7 cellular contexts compared by ENCODE assay signal in genomic region chr7:140479739-140480084, GRCh38. TPM values are rescaled to one million over a fixed set of nuclear protein-coding genes. Genes with fewer than 3 reads are reported as not detected.
DNase-seq lines count a peak whose midpoint lies in the region; ATAC-seq lines count a peak whose summit lies in the region.

No MANE protein-coding gene starts in this region.

- CTCF ChIA-PET in activated CD4-positive, alpha-beta memory T cell treated with anti-CD3 and anti-CD28 coated beads for 36 hours (lab: Charles Lee), result interaction anchor here (0.6 to 4.2 kb wide), 4 partner anchors 13 to 1374 kb away, joined by 3 to 23 read pairs (median 8); no protein-coding TSS in a partner anchor

- ATAC-seq in HG02588 (IDR thresholded peaks at IDR 0.05; ENCODE audit: unreplicated experiment) (peak; percentile 1), HG02798 (IDR thresholded peaks at IDR 0.05; ENCODE audit: poor library complexity, unreplicated experiment) (no peak), GM21528 (IDR thresholded peaks at IDR 0.05; ENCODE audit: low FRiP score, unreplicated experiment) (no peak)

- H3K27ac ChIP-seq in iPS-18a (ENCODE audit: low read length) (no peak overlapping the region), substantia nigra (ENCODE audit: low read depth, low read length, poor library complexity, severe bottlenecking) (peak overlapping the region; percentile 77)

- no peaks in the 10 kb centered on the region for H3K9me3 ChIP-seq in iPS-18a (ENCODE audit: control insufficient read depth, low read depth, low read length)

- peak overlapping the region; percentile 79 for H3K9ac ChIP-seq in iPS-18a (ENCODE audit: low read length)

- H3K9me3 Mint-ChIP-seq in activated CD4-positive, alpha-beta memory T cell treated with anti-CD3 and anti-CD28 coated beads for 36 hours, result no peaks in the 10 kb centered on the region

- no peaks in the 10 kb centered on the region for H3K27me3 ChIP-seq in iPS-18a (ENCODE audit: control insufficient read depth, insufficient read depth, low read length)

- H3K4me1 Mint-ChIP-seq in activated CD4-positive, alpha-beta memory T cell treated with anti-CD3 and anti-CD28 coated beads for 36 hours (ENCODE audit: low read depth), result peaks cover 27% of the 10 kb centered on the region

- no peaks in the 10 kb centered on the region for H3K36me3 ChIP-seq in iPS-18a (ENCODE audit: control insufficient read depth, low read depth, low read length)

- peaks cover 7% of the 10 kb centered on the region for H3K36me3 Mint-ChIP-seq in activated CD4-positive, alpha-beta memory T cell treated with anti-CD3 and anti-CD28 coated beads for 36 hours

- H3K4me3 Mint-ChIP-seq in activated CD4-positive, alpha-beta memory T cell treated with anti-CD3 and anti-CD28 coated beads for 36 hours, result peak overlapping the region; percentile 97

- H3K27ac Mint-ChIP-seq in activated CD4-positive, alpha-beta memory T cell treated with anti-CD3 and anti-CD28 coated beads for 36 hours, result peak overlapping the region; percentile 96

- H3K4me1 ChIP-seq in iPS-18a (ENCODE audit: control insufficient read depth, low read depth, low read length), result peaks cover 17% of the 10 kb centered on the region

- H3K27me3 Mint-ChIP-seq in activated CD4-positive, alpha-beta memory T cell treated with anti-CD3 and anti-CD28 coated beads for 36 hours, result no peaks in the 10 kb centered on the region

- intact Hi-C loops in activated CD4-positive, alpha-beta memory T cell treated with anti-CD3 and anti-CD28 coated beads for 36 hours (cut with micrococcal nuclease), result loop anchor here (1.0 to 5.0 kb wide), 8 partner anchors 81 to 1259 kb away; partner anchors contain the start of genes NDUFB2, SLC37A3 and SSBP1

- POLR2A ChIA-PET in activated CD4-positive, alpha-beta memory T cell treated with anti-CD3 and anti-CD28 coated beads for 36 hours (lab: Charles Lee), result no interaction called here

- no peak for DNase-seq in activated CD4-positive, alpha-beta memory T cell treated with anti-CD3 and anti-CD28 coated beads for 36 hours
- DNase-seq in substantia nigra (lab: John Stamatoyannopoulos, UW), result no peak
- no peak for DNase-seq in foreskin melanocyte

- peak overlapping the region; percentile 69 for H3K4me3 ChIP-seq in iPS-18a (ENCODE audit: low read length)

RNA-seq across cellular contexts. Expression of gene MKRN1, which starts 0.4 kb away (rescaled TPM):
- 100 to 1,000 TPM; 104 to 106 TPM for total RNA-seq in activated CD4-positive, alpha-beta memory T cell treated with anti-CD3 and anti-CD28 coated beads for 36 hours
